Comparison of ENCODE assay signal across 8 cellular contexts in the genomic region with DNA sequence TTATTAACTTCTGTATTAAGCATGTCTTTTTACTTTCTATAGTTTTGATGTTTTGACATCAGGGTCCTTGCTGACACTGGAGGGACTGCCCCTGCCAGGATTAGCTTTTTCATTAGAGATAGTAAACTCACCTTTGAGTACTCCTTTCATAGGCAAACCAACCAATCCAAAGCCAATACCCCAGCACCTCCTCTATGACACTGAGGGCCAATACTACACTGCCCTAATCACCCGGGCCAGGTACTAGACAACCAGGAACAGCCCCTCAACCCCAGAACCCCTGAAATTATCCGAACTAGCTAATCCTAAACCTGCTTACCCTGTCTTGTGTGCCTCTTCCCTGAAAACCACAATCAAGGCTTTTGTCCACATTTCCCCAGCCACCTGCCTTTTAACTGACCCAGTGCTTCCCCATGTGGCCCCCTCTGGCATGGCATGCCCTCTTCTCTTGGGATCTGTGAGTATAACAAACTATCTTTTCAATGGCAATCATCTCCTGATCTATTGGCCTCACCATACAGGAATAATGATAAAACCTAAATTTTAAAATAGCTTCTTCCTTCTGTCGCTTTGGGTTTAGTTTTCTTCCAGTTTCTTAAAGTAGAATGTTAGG. TPM values are rescaled to one million over a fixed set of nuclear protein-coding genes. Genes with fewer than 3 reads are reported as not detected.
DNase-seq lines count a peak whose midpoint lies in the region; ATAC-seq and TF ChIP-seq lines count a peak whose summit lies in the region.
"Had no signal": no experiment of that assay in that cellular context is flagged by ENCODE, and none has a peak within 500 bp of the region (broad histone marks: within the 10 kb centered on the region; RNA-seq: fewer than 3 reads in every experiment).

No MANE protein-coding gene starts in this region.

- H4K20me1 ChIP-seq in DND-41 (ENCODE audit: insufficient read depth, low read length), result peaks cover 27% of the 10 kb centered on the region; the same call in 1 of the 2 replicates

- no peaks in the 10 kb centered on the region for H3K4me1 ChIP-seq in DND-41 (ENCODE audit: insufficient read depth, low read length)
- no peaks in the 10 kb centered on the region for H3K4me1 ChIP-seq in effector memory CD4-positive, alpha-beta T cell (ENCODE audit: control insufficient read depth, insufficient read depth, low read length, poor library complexity, severe bottlenecking)
- H3K4me1 ChIP-seq in suprapubic skin, result no peaks in the 10 kb centered on the region

- no peak for TF ChIP-seq POLR2A in suprapubic skin (IDR thresholded peaks at IDR 0.05)

- WGBS in suprapubic skin, result 88% methylated on average over 3 of the region's 3 CpGs

- H3K9me3 ChIP-seq in DND-41 (ENCODE audit: insufficient read depth, low read length, severe bottlenecking) (no peaks in the 10 kb centered on the region), suprapubic skin (no peaks in the 10 kb centered on the region)
- no peaks in the 10 kb centered on the region for H3K9me3 ChIP-seq in effector memory CD4-positive, alpha-beta T cell (ENCODE audit: control insufficient read depth, low read length)

- H3K27me3 ChIP-seq in DND-41 (ENCODE audit: insufficient read depth, low read length, poor library complexity), result no peaks in the 10 kb centered on the region
- no peaks in the 10 kb centered on the region for H3K27me3 ChIP-seq in effector memory CD4-positive, alpha-beta T cell (replicated peaks; ENCODE audit: control insufficient read depth, insufficient read depth, low read length, poor library complexity, severe bottlenecking)
- no peaks in the 10 kb centered on the region for H3K27me3 ChIP-seq in suprapubic skin

- H3K4me3 ChIP-seq in DND-41 (ENCODE audit: low read depth in 1 of 2, low read length in 2 of 2) (no peak overlapping the region), suprapubic skin (no peak overlapping the region)
- no peak overlapping the region for H3K4me3 ChIP-seq in effector memory CD4-positive, alpha-beta T cell (ENCODE audit: insufficient read depth, low read depth, low read length, poor library complexity, severe bottlenecking)

- TF ChIP-seq EP300 in suprapubic skin (IDR thresholded peaks at IDR 0.05), result no peak

- peak; percentile 54 for TF ChIP-seq CTCF in DND-41 (IDR thresholded peaks at IDR 0.05; ENCODE audit: borderline replicate concordance, extremely low read depth, low read length, poor library complexity, severe bottlenecking)
- peak in 1 of 2 experiments; percentile 49 for TF ChIP-seq CTCF in brain (conservative IDR thresholded peaks at IDR 0.05)
- TF ChIP-seq CTCF in nephron progenitor cell (IDR thresholded peaks at IDR 0.05), result peak; percentile 47
- peak in 1 of 2 donors; percentile 38 for TF ChIP-seq CTCF in suprapubic skin (IDR thresholded peaks at IDR 0.05)

- no peak overlapping the region for H3K9ac ChIP-seq in DND-41 (ENCODE audit: low read depth, low read length)

- peak; percentile 52; the same call in 1 of the 3 replicates for ATAC-seq in DND-41 (ENCODE audit: insufficient read depth, low read depth)
- ATAC-seq in GM19324 (IDR thresholded peaks at IDR 0.05; ENCODE audit: low FRiP score, unreplicated experiment), result no peak

- H3K4me2 ChIP-seq in DND-41 (ENCODE audit: insufficient read depth, low read length), result no peak overlapping the region

- H3K27ac Mint-ChIP-seq in brain (peak overlapping the region in 3 of 5 experiments; percentile 28 to 70 (median 48)), nephron progenitor cell (peak overlapping the region; percentile 23)

- H3K36me3 ChIP-seq in DND-41 (ENCODE audit: insufficient read depth, low read length), result peaks cover 31% of the 10 kb centered on the region
- H3K36me3 ChIP-seq in effector memory CD4-positive, alpha-beta T cell (ENCODE audit: control insufficient read depth, insufficient read depth, low read length), result peaks cover 7% of the 10 kb centered on the region
- peaks cover 14% of the 10 kb centered on the region for H3K36me3 ChIP-seq in suprapubic skin

- H3K27ac ChIP-seq in DND-41 (ENCODE audit: low read length) (no peak overlapping the region), suprapubic skin (no peak overlapping the region)
- no peak overlapping the region for H3K27ac ChIP-seq in effector memory CD4-positive, alpha-beta T cell (ENCODE audit: insufficient read depth, low read length, poor library complexity, severe bottlenecking)

- H3K9me3 Mint-ChIP-seq in brain (peaks cover 4 to 17% (median 9%) of the 10 kb centered on the region in 5 experiments), nephron progenitor cell (peaks cover 26% of the 10 kb centered on the region)

- H3K36me3 Mint-ChIP-seq in brain (peaks cover 85% of the 10 kb centered on the region), nephron progenitor cell (ENCODE audit: low read depth) (peaks cover 86% of the 10 kb centered on the region)

- peaks cover 61% of the 10 kb centered on the region for H3K79me2 ChIP-seq in DND-41 (ENCODE audit: insufficient read depth, low read length)

- no peak overlapping the region for H3K4me3 Mint-ChIP-seq in brain
- H3K4me3 Mint-ChIP-seq in nephron progenitor cell, result no peak overlapping the region

- H2AFZ ChIP-seq in DND-41 (ENCODE audit: low read depth, low read length), result no peak overlapping the region

- peaks cover 28% of the 10 kb centered on the region for H3K4me1 Mint-ChIP-seq in brain
- no peaks in the 10 kb centered on the region for H3K4me1 Mint-ChIP-seq in nephron progenitor cell

- peaks cover 3% of the 10 kb centered on the region for H3K27me3 Mint-ChIP-seq in brain
- H3K27me3 Mint-ChIP-seq in nephron progenitor cell (ENCODE audit: low read depth, poor library complexity), result no peaks in the 10 kb centered on the region

- DNase-seq in DND-41 (no peak), HuH-7 (ENCODE audit: low spot score) (peak; percentile 30), nephron progenitor cell (peak; percentile 16), suprapubic skin (ENCODE audit: low spot score in 2 of 2) (no peak)
- no peak for DNase-seq in effector memory CD4-positive, alpha-beta T cell
- DNase-seq: NCI-H446 had no signal

RNA-seq across cellular contexts. Expression of gene RAB6A, which starts 31.2 kb away (rescaled TPM):
- polyA plus RNA-seq in brain (ENCODE audit: insufficient read depth, low read depth, low replicate concordance), result 109 TPM
- total RNA-seq in suprapubic skin, result 100 to 1,000 TPM in 3 of 4 donors, 10 to 100 TPM in 1; 89.7 to 182 (median 113) TPM

RNA-seq across cellular contexts. Expression of gene MRPL48, which starts 58.0 kb away (rescaled TPM):
- polyA plus RNA-seq in brain (ENCODE audit: insufficient read depth, low read depth, low replicate concordance), result 72.4 TPM
- 10 to 100 TPM; 10.5 to 24.4 (median 15.4) TPM for total RNA-seq in suprapubic skin

Comparison
In these comparisons a context has a peak if more than half of its experiments do, and no peak if none do; other contexts are left out.
1. DNase-seq: peak in HuH-7 (single experiment) and nephron progenitor cell (single experiment); none in DND-41 (single experiment), effector memory CD4-positive, alpha-beta T cell (0 of 3) and suprapubic skin (0 of 2).